25 cellular contexts compared by ENCODE assay signal in genomic region chr17:78495634-78496033, GRCh38.
"Had no signal": no experiment of that assay in that cellular context is flagged by ENCODE, and none has a peak within 500 bp of the region (broad histone marks: within the 10 kb centered on the region; RNA-seq: fewer than 3 reads in every experiment).

No MANE protein-coding gene starts in this region.

- H3K36me3 ChIP-seq: esophagus muscularis mucosa, gastroesophageal sphincter, neural progenitor cell, prostate gland had no signal

- H3K4me3 ChIP-seq: esophagus muscularis mucosa, gastroesophageal sphincter, lung, neural progenitor cell, prostate gland had no signal

- H3K9me3 ChIP-seq: esophagus muscularis mucosa, gastroesophageal sphincter, prostate gland had no signal

- ATAC-seq: gastroesophageal sphincter; left colon; left ventricle myocardium superior; natural killer cell treated with Interleukin-12 subunit alpha and Interleukin-12 subunit beta and Interleukin-15 and Interleukin-18, amount 100 ng/mL, for 72 hours; sciatic nerve; stimulated activated naive B cell treated with anti-CD40 and anti-IgM and Interleukin-4, amounts not matched to agents 10 μg/mL and 1 μg/mL and 100 μg/mL, for 72 hours; stimulated activated naive CD8-positive, alpha-beta T cell treated with anti-CD3 and anti-CD28 coated beads, Interleukin-15, amount 100 ng/mL, for 72 hours had no signal

- H3K27me3 ChIP-seq: gastroesophageal sphincter had no signal

- H2AFZ ChIP-seq: neural progenitor cell, parathyroid adenoma had no signal

- H3K27ac ChIP-seq: epithelial cell of prostate, esophagus muscularis mucosa, gastroesophageal sphincter, neural progenitor cell, parathyroid adenoma, prostate gland had no signal

- FAIRE-seq: keratinocyte, urothelium cell line had no signal

- H3K9ac ChIP-seq: neural progenitor cell, parathyroid adenoma had no signal

- H3K79me2 ChIP-seq: parathyroid adenoma had no signal

- H3K4me2 ChIP-seq: neural progenitor cell had no signal

- H3K4me1 ChIP-seq: neural progenitor cell, parathyroid adenoma, prostate gland had no signal

- DNase-seq: cortex of kidney; effector memory CD4-positive, alpha-beta T cell; glutamatergic neuron; immature natural killer cell; left ventricle myocardium superior; mesenchymal stem cell; occipital lobe; retina; stimulated activated CD4-positive, alpha-beta T cell treated with anti-CD3 and anti-CD28 coated beads, Interleukin-2, amount 100 ng/mL, for 24 hours; stimulated activated CD4-positive, alpha-beta T cell treated with anti-CD3 and anti-CD28 coated beads, Interleukin-4, amount 100 ng/mL, for 4 hours; stimulated activated naive B cell treated with anti-CD40 and anti-IgM and Interleukin-4, amounts not matched to agents 10 μg/mL and 1 μg/mL and 100 μg/mL, for 72 hours; stimulated activated naive CD8-positive, alpha-beta T cell treated with anti-CD3 and anti-CD28 coated beads, Interleukin-15, amount 100 ng/mL, for 72 hours; trophoblast cell had no signal
